ENCODE assay signal across 19 cellular contexts in genomic region chr7:133059263-133059662, GRCh38.
"Had no signal": no experiment of that assay in that cellular context is flagged by ENCODE, and none has a peak within 500 bp of the region (broad histone marks: within the 10 kb centered on the region; RNA-seq: fewer than 3 reads in every experiment).

No MANE protein-coding gene starts in this region.

- H3K4me3 Mint-ChIP-seq: activated CD4-positive, alpha-beta T cell treated with anti-CD3 and anti-CD28 coated beads, Interleukin-2, amount 10 ng/mL, durations not matched to agents 24 days and 14 days; activated CD8-positive, alpha-beta T cell treated with anti-CD3 and anti-CD28 coated beads, Interleukin-2, amount 10 ng/mL, durations not matched to agents 7 days and 5 days; activated T-cell treated with anti-CD3 and anti-CD28 coated beads, Interleukin-2, amount 50 U/mL, for 72 hours; central memory CD8-positive, alpha-beta T cell; mesothelial cell of epicardium; natural killer cell treated with Interleukin-12 subunit alpha and Interleukin-12 subunit beta and Interleukin-15 and Interleukin-18, amount 100 ng/mL, for 72 hours; stimulated activated effector memory CD8-positive, alpha-beta T cell treated with anti-CD3 and anti-CD28 coated beads, Interleukin-12 subunit alpha, Interleukin-12 subunit beta, amount 100 ng/mL, for 72 hours had no signal

- DNase-seq: activated CD4-positive, alpha-beta T cell treated with anti-CD3 and anti-CD28 coated beads, Interleukin-2, amount 10 ng/mL, durations not matched to agents 24 days and 14 days; activated CD8-positive, alpha-beta T cell treated with anti-CD3 and anti-CD28 coated beads, Interleukin-2, amount 10 ng/mL, durations not matched to agents 7 days and 5 days; activated effector memory CD4-positive, alpha-beta T cell treated with anti-CD3 and anti-CD28 coated beads, Interleukin-2, amount 50 U/mL, for 16 hours; activated naive CD4-positive, alpha-beta T cell treated with anti-CD3 and anti-CD28 coated beads, Interleukin-2, amount 50 U/mL, for 16 hours; activated T-cell treated with anti-CD3 and anti-CD28 coated beads, Interleukin-2, amount 50 U/mL, for 72 hours; aorta; colonic mucosa; erythroblast; hypothalamus; islet precursor cell; sigmoid colon; stimulated activated CD4-positive, alpha-beta T cell treated with anti-CD3 and anti-CD28 coated beads, Interleukin-4, amount 100 ng/mL, for 24 hours had no signal

- H3K27ac ChIP-seq: colonic mucosa, sigmoid colon had no signal

- H3K4me3 ChIP-seq: colonic mucosa, lung, sigmoid colon had no signal

- H3K27ac Mint-ChIP-seq: activated CD4-positive, alpha-beta T cell treated with anti-CD3 and anti-CD28 coated beads, Interleukin-2, amount 10 ng/mL, durations not matched to agents 24 days and 14 days; activated CD8-positive, alpha-beta T cell treated with anti-CD3 and anti-CD28 coated beads, Interleukin-2, amount 10 ng/mL, durations not matched to agents 7 days and 5 days; activated T-cell treated with anti-CD3 and anti-CD28 coated beads, Interleukin-2, amount 50 U/mL, for 72 hours; mesothelial cell of epicardium; natural killer cell treated with Interleukin-12 subunit alpha and Interleukin-12 subunit beta and Interleukin-15 and Interleukin-18, amount 100 ng/mL, for 72 hours; stimulated activated effector memory CD8-positive, alpha-beta T cell treated with anti-CD3 and anti-CD28 coated beads, Interleukin-12 subunit alpha, Interleukin-12 subunit beta, amount 100 ng/mL, for 72 hours had no signal

- H3K36me3 ChIP-seq: colonic mucosa, sigmoid colon had no signal

- H3K4me1 Mint-ChIP-seq: mesothelial cell of epicardium had no signal

- ATAC-seq: activated CD8-positive, alpha-beta T cell treated with anti-CD3 and anti-CD28 coated beads, Interleukin-2, amount 10 ng/mL, durations not matched to agents 7 days and 5 days; activated T-cell treated with anti-CD3 and anti-CD28 coated beads, Interleukin-2, amount 50 U/mL, for 72 hours; natural killer cell treated with Interleukin-12 subunit alpha and Interleukin-12 subunit beta and Interleukin-15 and Interleukin-18, amount 100 ng/mL, for 72 hours; stimulated activated effector memory CD8-positive, alpha-beta T cell treated with anti-CD3 and anti-CD28 coated beads, Interleukin-12 subunit alpha, Interleukin-12 subunit beta, amount 100 ng/mL, for 72 hours had no signal

- H3K27me3 Mint-ChIP-seq: activated CD4-positive, alpha-beta T cell treated with anti-CD3 and anti-CD28 coated beads, Interleukin-2, amount 10 ng/mL, durations not matched to agents 24 days and 14 days; central memory CD8-positive, alpha-beta T cell; natural killer cell treated with Interleukin-12 subunit alpha and Interleukin-12 subunit beta and Interleukin-15 and Interleukin-18, amount 100 ng/mL, for 72 hours had no signal

- H3K4me1 ChIP-seq: colonic mucosa had no signal

- H3K9me3 Mint-ChIP-seq: activated T-cell treated with anti-CD3 and anti-CD28 coated beads, Interleukin-2, amount 50 U/mL, for 72 hours; central memory CD8-positive, alpha-beta T cell; mesothelial cell of epicardium; stimulated activated effector memory CD8-positive, alpha-beta T cell treated with anti-CD3 and anti-CD28 coated beads, Interleukin-12 subunit alpha, Interleukin-12 subunit beta, amount 100 ng/mL, for 72 hours had no signal

- H3K9me3 ChIP-seq: colonic mucosa, sigmoid colon had no signal

- H3K27me3 ChIP-seq: colonic mucosa, sigmoid colon had no signal

- FAIRE-seq: endometrium, frontal cortex had no signal

- H3K36me3 Mint-ChIP-seq: stimulated activated effector memory CD8-positive, alpha-beta T cell treated with anti-CD3 and anti-CD28 coated beads, Interleukin-12 subunit alpha, Interleukin-12 subunit beta, amount 100 ng/mL, for 72 hours had no signal
